ENCODE assay signal across 18 cellular contexts in genomic region chr13:35179494-35179893, GRCh38.
A peak's percentile ranks its signal among the peaks of the same experiment; 100 is the strongest.
DNase-seq lines count a peak whose midpoint lies in the region; ATAC-seq and TF ChIP-seq lines count a peak whose summit lies in the region.
"Had no signal": no experiment of that assay in that cellular context is flagged by ENCODE, and none has a peak within 500 bp of the region (broad histone marks: within the 10 kb centered on the region; RNA-seq: fewer than 3 reads in every experiment).

No MANE protein-coding gene starts in this region.

- H3K79me2 ChIP-seq in trophoblast cell (ENCODE audit: control insufficient read depth, insufficient read depth, low read length, poor library complexity): no peaks in the 10 kb centered on the region

- no peak overlapping the region for H3K18ac ChIP-seq in trophoblast cell (ENCODE audit: low read length)

- H3K36me3 ChIP-seq in right atrium auricular region (no peaks in the 10 kb centered on the region), vagina (no peaks in the 10 kb centered on the region), trophoblast cell (ENCODE audit: control insufficient read depth in 1 of 2, insufficient read depth in 2 of 2, low read length in 2 of 2) (no peaks in the 10 kb centered on the region)
- H3K36me3 ChIP-seq: tibial artery had no signal

- TF ChIP-seq CTCF in right atrium auricular region (IDR thresholded peaks at IDR 0.05) (no peak), vagina (IDR thresholded peaks at IDR 0.05) (no peak)

- no peak overlapping the region for H4K12ac ChIP-seq in trophoblast cell (ENCODE audit: low read depth, low read length)

- no peak overlapping the region for H3K4ac ChIP-seq in trophoblast cell (ENCODE audit: low read depth, low read length)

- H3K27me3 ChIP-seq in right atrium auricular region: no peaks in the 10 kb centered on the region
- H3K27me3 ChIP-seq in vagina: no peaks in the 10 kb centered on the region
- H3K27me3 ChIP-seq in trophoblast cell (ENCODE audit: insufficient read depth, low read length): no peaks in the 10 kb centered on the region
- H3K27me3 ChIP-seq: tibial artery had no signal

- no peak overlapping the region for H2BK120ac ChIP-seq in trophoblast cell (ENCODE audit: insufficient read depth, low read length, poor library complexity)

- no peak overlapping the region for H2AK5ac ChIP-seq in trophoblast cell (ENCODE audit: low read length)

- intact Hi-C loops in Right ventricle myocardium inferior (cut with DNase I): loop anchor here (10.0 kb wide), 1 partner anchor 535 kb away; no protein-coding TSS in a partner anchor
- intact Hi-C loops in left ventricle myocardium superior (cut with micrococcal nuclease): no loop called here
- intact Hi-C loops in vagina (cut with DNase I): no loop called here

- TF ChIP-seq POLR2A in vagina (IDR thresholded peaks at IDR 0.05): no peak

- DNase-seq in Right ventricle myocardium inferior (ENCODE audit: missing footprints) (no peak), right atrium auricular region (ENCODE audit: low spot score) (no peak), astrocyte of the hippocampus (ENCODE audit: low read depth, low spot score) (peak; percentile 56), left ventricle myocardium superior (no peak), vagina (ENCODE audit: extremely low spot score in 2 of 2) (no peak), hippocampal formation (lab: John Stamatoyannopoulos, UW) (no peak), trophoblast cell (no peak)
- DNase-seq in stimulated activated naive CD8-positive, alpha-beta T cell treated with anti-CD3 and anti-CD28 coated beads, Interleukin-15, Interleukin-2, amounts not matched to agents 100 U/mL and 50 U/mL, for 24 hours: no peak
- DNase-seq: 8988T; activated CD4-positive, alpha-beta T cell treated with anti-CD3 and anti-CD28 coated beads for 1 hour; activated effector memory CD4-positive, alpha-beta T cell treated with Interleukin-2 at 50 U/mL for 16 hours; anterior cingulate cortex; CD8-positive, alpha-beta T cell; DMS79; NCI-H1092 treated with DMSO at 0.1 percent for 48 hours; SHP77; small intestine; tibial artery had no signal

- no peak overlapping the region for H2BK5ac ChIP-seq in trophoblast cell (ENCODE audit: low read depth, low read length, poor library complexity)

- H4K91ac ChIP-seq in trophoblast cell (ENCODE audit: low read depth, low read length): no peak overlapping the region

- peak; percentile 88 for ATAC-seq in Right ventricle myocardium inferior
- ATAC-seq in left ventricle myocardium superior: peak; percentile 88
- ATAC-seq in stimulated activated naive CD8-positive, alpha-beta T cell treated with anti-CD3 and anti-CD28 coated beads, Interleukin-15, Interleukin-2, amounts not matched to agents 100 U/mL and 50 U/mL, for 24 hours: no peak
- ATAC-seq: CD8-positive, alpha-beta T cell had no signal

- H4K8ac ChIP-seq in trophoblast cell (ENCODE audit: low read depth, low read length): no peak overlapping the region

- H3K79me1 ChIP-seq in trophoblast cell (ENCODE audit: low read length): no peaks in the 10 kb centered on the region

- H3K14ac ChIP-seq in trophoblast cell (ENCODE audit: low read length): no peak overlapping the region

- no peak overlapping the region for H3K9ac ChIP-seq in trophoblast cell (ENCODE audit: low read length)

- no peak overlapping the region for H3K4me2 ChIP-seq in trophoblast cell (ENCODE audit: low read length)

- peaks cover 0 to 16% of the 10 kb centered on the region in 2 donors for H3K4me1 ChIP-seq in right atrium auricular region
- H3K4me1 ChIP-seq in vagina: no peaks in the 10 kb centered on the region
- no peaks in the 10 kb centered on the region for H3K4me1 ChIP-seq in trophoblast cell (ENCODE audit: control insufficient read depth in 1 of 2, insufficient read depth in 2 of 2, low read length in 2 of 2)

- no peak overlapping the region for H3K23ac ChIP-seq in trophoblast cell (ENCODE audit: low read length)

- H2BK12ac ChIP-seq in trophoblast cell (ENCODE audit: low read length): no peak overlapping the region

- no CpG with 5 or more reads among the region's 2 CpGs for WGBS in trophoblast cell (ENCODE audit: extremely low coverage, insufficient coverage, insufficient read length)

- H3K9me3 ChIP-seq in right atrium auricular region (no peaks in the 10 kb centered on the region), vagina (no peaks in the 10 kb centered on the region), trophoblast cell (ENCODE audit: insufficient read depth, low read depth, low read length) (no peaks in the 10 kb centered on the region)
- H3K9me3 ChIP-seq: tibial artery had no signal

- no peak overlapping the region for H3K4me3 ChIP-seq in right atrium auricular region
- H3K4me3 ChIP-seq in vagina: no peak overlapping the region
- no peak overlapping the region for H3K4me3 ChIP-seq in trophoblast cell (ENCODE audit: low read depth, low read length)
- H3K4me3 ChIP-seq: tibial artery had no signal

- H2AFZ ChIP-seq in trophoblast cell (ENCODE audit: insufficient read depth, low read length, poor library complexity): no peak overlapping the region

- H3K27ac ChIP-seq in right atrium auricular region (peak overlapping the region in 1 of 2 donors; percentile 63), vagina (no peak overlapping the region), trophoblast cell (ENCODE audit: low read depth, low read length) (no peak overlapping the region)
- H3K27ac ChIP-seq: tibial artery had no signal
